In the genomic region with DNA sequence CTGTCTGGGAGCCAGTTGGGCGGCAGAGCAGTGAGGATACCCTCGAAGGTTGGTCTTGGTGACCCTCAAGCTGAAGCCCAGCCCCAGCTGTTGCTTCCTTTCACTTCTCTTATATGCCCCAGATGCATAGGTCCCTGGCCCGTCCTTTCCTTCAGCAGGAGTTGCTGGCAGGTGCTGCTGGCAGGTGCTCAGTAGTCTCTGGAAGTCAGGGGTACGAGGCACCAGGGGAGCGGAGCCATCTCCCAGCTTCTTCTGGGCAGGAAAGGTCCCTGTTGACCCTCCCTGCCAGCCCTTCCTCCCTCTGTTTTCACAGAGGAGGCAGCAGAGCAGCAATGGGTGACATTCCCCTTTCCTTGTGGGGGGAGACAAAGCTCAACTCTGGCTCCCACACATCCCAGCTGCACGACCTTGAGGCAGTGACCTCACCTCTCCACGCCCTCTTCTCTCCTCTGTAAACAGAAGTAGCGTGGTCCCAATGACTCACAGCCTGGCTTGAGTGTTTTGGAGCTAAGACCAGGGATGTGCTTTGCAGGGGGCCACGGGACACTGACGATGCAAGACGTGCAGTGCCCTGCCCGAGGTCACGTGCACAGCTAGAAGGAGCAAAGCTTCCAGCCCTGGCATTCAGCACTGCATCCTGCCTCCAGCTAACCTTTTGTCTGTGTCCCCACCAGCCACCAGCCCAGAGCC, we compare ENCODE assay signal across 1 cellular context.
TF ChIP-seq lines count a peak whose summit lies in the region.

No MANE protein-coding gene starts in this region.

TF ChIP-seq in HEK293, 187 proteins besides CTCF, POLR2A, EP300 and RAD21 (continued from another document):
- TF ChIP-seq KLF8 (tag by site-specific recombination; IDR thresholded peaks at IDR 0.05) (peak; percentile 90), ZNF366 (tag by site-specific recombination; conservative IDR thresholded peaks at IDR 0.05) (peak; percentile 95), ZNF701 (tag by site-specific recombination; IDR thresholded peaks at IDR 0.05) (no peak), ZNF747 (tag by site-specific recombination; IDR thresholded peaks at IDR 0.05) (no peak), ZNF132 (tag by site-specific recombination; IDR thresholded peaks at IDR 0.05; ENCODE audit: borderline replicate concordance) (no peak), ZNF24 (tag by site-specific recombination; IDR thresholded peaks at IDR 0.05) (peak; percentile 88; the same call in 1 of the 2 replicates), ZNF48 (tag by site-specific recombination; IDR thresholded peaks at IDR 0.05) (no peak)
- TF ChIP-seq, protein P1, sequence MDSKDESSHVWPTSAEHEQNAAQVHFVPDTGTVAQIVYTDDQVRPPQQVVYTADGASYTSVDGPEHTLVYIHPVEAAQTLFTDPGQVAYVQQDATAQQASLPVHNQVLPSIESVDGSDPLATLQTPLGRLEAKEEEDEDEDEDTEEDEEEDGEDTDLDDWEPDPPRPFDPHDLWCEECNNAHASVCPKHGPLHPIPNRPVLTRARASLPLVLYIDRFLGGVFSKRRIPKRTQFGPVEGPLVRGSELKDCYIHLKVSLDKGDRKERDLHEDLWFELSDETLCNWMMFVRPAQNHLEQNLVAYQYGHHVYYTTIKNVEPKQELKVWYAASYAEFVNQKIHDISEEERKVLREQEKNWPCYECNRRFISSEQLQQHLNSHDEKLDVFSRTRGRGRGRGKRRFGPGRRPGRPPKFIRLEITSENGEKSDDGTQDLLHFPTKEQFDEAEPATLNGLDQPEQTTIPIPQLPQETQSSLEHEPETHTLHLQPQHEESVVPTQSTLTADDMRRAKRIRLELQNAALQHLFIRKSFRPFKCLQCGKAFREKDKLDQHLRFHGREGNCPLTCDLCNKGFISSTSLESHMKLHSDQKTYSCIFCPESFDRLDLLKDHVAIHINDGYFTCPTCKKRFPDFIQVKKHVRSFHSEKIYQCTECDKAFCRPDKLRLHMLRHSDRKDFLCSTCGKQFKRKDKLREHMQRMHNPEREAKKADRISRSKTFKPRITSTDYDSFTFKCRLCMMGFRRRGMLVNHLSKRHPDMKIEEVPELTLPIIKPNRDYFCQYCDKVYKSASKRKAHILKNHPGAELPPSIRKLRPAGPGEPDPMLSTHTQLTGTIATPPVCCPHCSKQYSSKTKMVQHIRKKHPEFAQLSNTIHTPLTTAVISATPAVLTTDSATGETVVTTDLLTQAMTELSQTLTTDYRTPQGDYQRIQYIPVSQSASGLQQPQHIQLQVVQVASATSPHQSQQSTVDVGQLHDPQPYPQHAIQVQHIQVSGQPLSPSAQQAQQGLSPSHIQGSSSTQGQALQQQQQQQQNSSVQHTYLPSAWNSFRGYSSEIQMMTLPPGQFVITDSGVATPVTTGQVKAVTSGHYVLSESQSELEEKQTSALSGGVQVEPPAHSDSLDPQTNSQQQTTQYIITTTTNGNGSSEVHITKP (tag by site-specific recombination; IDR thresholded peaks at IDR 0.05): peak; percentile 85
- TF ChIP-seq, protein P2, sequence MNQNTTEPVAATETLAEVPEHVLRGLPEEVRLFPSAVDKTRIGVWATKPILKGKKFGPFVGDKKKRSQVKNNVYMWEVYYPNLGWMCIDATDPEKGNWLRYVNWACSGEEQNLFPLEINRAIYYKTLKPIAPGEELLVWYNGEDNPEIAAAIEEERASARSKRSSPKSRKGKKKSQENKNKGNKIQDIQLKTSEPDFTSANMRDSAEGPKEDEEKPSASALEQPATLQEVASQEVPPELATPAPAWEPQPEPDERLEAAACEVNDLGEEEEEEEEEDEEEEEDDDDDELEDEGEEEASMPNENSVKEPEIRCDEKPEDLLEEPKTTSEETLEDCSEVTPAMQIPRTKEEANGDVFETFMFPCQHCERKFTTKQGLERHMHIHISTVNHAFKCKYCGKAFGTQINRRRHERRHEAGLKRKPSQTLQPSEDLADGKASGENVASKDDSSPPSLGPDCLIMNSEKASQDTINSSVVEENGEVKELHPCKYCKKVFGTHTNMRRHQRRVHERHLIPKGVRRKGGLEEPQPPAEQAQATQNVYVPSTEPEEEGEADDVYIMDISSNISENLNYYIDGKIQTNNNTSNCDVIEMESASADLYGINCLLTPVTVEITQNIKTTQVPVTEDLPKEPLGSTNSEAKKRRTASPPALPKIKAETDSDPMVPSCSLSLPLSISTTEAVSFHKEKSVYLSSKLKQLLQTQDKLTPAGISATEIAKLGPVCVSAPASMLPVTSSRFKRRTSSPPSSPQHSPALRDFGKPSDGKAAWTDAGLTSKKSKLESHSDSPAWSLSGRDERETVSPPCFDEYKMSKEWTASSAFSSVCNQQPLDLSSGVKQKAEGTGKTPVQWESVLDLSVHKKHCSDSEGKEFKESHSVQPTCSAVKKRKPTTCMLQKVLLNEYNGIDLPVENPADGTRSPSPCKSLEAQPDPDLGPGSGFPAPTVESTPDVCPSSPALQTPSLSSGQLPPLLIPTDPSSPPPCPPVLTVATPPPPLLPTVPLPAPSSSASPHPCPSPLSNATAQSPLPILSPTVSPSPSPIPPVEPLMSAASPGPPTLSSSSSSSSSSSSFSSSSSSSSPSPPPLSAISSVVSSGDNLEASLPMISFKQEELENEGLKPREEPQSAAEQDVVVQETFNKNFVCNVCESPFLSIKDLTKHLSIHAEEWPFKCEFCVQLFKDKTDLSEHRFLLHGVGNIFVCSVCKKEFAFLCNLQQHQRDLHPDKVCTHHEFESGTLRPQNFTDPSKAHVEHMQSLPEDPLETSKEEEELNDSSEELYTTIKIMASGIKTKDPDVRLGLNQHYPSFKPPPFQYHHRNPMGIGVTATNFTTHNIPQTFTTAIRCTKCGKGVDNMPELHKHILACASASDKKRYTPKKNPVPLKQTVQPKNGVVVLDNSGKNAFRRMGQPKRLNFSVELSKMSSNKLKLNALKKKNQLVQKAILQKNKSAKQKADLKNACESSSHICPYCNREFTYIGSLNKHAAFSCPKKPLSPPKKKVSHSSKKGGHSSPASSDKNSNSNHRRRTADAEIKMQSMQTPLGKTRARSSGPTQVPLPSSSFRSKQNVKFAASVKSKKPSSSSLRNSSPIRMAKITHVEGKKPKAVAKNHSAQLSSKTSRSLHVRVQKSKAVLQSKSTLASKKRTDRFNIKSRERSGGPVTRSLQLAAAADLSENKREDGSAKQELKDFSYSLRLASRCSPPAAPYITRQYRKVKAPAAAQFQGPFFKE (tag by site-specific recombination; IDR thresholded peaks at IDR 0.05; ENCODE audit: borderline replicate concordance): no peak
- TF ChIP-seq, protein P3, sequence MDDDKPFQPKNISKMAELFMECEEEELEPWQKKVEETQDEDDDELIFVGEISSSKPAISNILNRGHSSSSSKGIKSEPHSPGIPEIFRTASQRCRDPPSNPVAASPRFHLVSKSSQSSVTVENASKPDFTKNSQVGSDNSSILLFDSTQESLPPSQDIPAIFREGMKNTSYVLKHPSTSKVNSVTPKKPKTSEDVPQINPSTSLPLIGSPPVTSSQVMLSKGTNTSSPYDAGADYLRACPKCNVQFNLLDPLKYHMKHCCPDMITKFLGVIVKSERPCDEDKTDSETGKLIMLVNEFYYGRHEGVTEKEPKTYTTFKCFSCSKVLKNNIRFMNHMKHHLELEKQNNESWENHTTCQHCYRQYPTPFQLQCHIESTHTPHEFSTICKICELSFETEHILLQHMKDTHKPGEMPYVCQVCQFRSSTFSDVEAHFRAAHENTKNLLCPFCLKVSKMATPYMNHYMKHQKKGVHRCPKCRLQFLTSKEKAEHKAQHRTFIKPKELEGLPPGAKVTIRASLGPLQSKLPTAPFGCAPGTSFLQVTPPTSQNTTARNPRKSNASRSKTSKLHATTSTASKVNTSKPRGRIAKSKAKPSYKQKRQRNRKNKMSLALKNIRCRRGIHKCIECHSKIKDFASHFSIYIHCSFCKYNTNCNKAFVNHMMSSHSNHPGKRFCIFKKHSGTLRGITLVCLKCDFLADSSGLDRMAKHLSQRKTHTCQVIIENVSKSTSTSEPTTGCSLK (tag by site-specific recombination; IDR thresholded peaks at IDR 0.05): no peak
TF ChIP-seq in HEK293: peak in this region for 45.
